Comparison of ENCODE assay signal across 8 cellular contexts in the genomic region with DNA sequence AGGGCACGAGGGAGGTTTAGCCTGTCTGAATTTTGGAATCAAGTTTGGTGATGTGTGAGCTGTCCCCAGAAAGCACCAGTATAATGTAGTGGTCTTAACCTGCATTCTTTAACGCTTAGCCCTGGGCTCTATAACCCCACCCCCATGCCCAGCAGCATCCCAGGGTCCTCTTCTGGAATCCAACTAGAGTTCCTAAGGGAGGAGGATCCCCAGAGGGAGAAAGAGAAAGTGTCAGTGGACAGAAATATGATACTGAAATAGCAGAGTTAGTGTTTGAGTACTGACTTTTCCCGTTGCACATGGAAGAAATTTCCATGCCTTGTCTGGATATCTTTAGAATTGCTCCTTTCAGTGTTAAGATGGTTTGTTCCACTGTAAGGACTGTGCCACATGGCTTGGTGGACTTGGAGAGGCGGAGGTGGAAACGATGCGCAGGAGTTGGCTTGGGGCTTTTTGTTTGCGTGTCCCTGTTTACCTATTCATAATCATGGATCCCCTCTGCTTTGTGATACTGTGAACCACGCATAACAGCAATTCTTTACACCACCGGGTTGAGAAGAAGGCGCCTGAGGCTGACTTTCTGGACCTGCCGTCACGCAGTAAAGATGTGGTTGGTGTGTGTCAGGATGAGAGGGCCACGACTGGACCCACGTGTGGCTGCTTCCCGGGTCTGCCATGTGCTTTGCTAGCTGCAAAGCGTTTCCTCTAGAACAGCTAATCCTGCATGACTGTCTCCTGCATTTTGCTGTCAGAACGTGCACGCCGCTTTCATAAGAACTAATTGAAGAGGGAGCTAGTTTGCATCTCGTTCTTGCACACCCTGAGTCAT.
DNase-seq lines count a peak whose midpoint lies in the region; ATAC-seq and TF ChIP-seq lines count a peak whose summit lies in the region.

No MANE protein-coding gene starts in this region.

- H3K27me3 ChIP-seq in left ventricle myocardium inferior (ENCODE audit: low read depth) = no peaks in the 10 kb centered on the region

- DNase-seq in A172 (ENCODE audit: low spot score) (peak; percentile 60), RKO (ENCODE audit: low spot score) (peak; percentile 87), left ventricle myocardium inferior (peak; percentile 24), renal cortical epithelial cell (ENCODE audit: low read depth) (peak; percentile 48), NOMO-1 treated with dmso at 0.1 percent for 144 hours (lab: John Stamatoyannopoulos, UW; ENCODE audit: unreplicated experiment) (no peak)
- peak; percentile 11 for DNase-seq in activated naive CD8-positive, alpha-beta T cell treated with anti-CD3 and anti-CD28 coated beads, Interleukin-2, amount 50 U/mL, for 16 hours (ENCODE audit: low read depth, low spot score)

- peaks cover 8% of the 10 kb centered on the region for H3K36me3 ChIP-seq in left ventricle myocardium inferior

- H3K4me1 ChIP-seq in left ventricle myocardium inferior = peaks cover 56% of the 10 kb centered on the region

- ATAC-seq in GM18868 (IDR thresholded peaks at IDR 0.05; ENCODE audit: unreplicated experiment) = peak; percentile 43
- ATAC-seq in HG03139 (IDR thresholded peaks at IDR 0.05; ENCODE audit: unreplicated experiment) = peak; percentile 37

- peak overlapping the region; percentile 68 for H3K4me3 ChIP-seq in left ventricle myocardium inferior

- no peak for TF ChIP-seq CTCF in left ventricle myocardium inferior (IDR thresholded peaks at IDR 0.05; ENCODE audit: borderline replicate concordance)

- intact Hi-C loops in left ventricle myocardium inferior (cut with micrococcal nuclease) = no loop called here

- H3K27ac ChIP-seq in left ventricle myocardium inferior (replicated peaks) = peak overlapping the region; percentile 77

- no peaks in the 10 kb centered on the region for H3K9me3 ChIP-seq in left ventricle myocardium inferior (replicated peaks)
